In genomic region chr1:109274533-109275476, GRCh38 we compare ENCODE assay signal across 8 cellular contexts. TPM values are rescaled to one million over a fixed set of nuclear protein-coding genes. Genes with fewer than 3 reads are reported as not detected.
A peak's percentile ranks its signal among the peaks of the same experiment; 100 is the strongest.
DNase-seq lines count a peak whose midpoint lies in the region; FAIRE-seq and TF ChIP-seq lines count a peak whose summit lies in the region.

No MANE protein-coding gene starts in this region.

- DNase-seq in DMS53 (lab: John Stamatoyannopoulos, UW), result peak; percentile 72
- DNase-seq in DMS53 treated with DMSO at 0.1 percent for 48 hours (lab: John Stamatoyannopoulos, UW; ENCODE audit: unreplicated experiment), result no peak
- DNase-seq in T1000 (lab: John Stamatoyannopoulos, UW), result peak; percentile 42
- peak; percentile 70 for DNase-seq in hepatic stellate cell (ENCODE audit: low spot score)
- peak; percentile 92 to 94 for DNase-seq in thyroid gland
- no peak for DNase-seq in activated CD4-positive, alpha-beta memory T cell treated with anti-CD3 and anti-CD28 coated beads for 36 hours
- DNase-seq in D721Med (ENCODE audit: insufficient read length, low spot score), result no peak
- DNase-seq in stimulated activated CD4-positive, alpha-beta T cell treated with anti-CD3 and anti-CD28 coated beads, Interleukin-4, amount 100 ng/mL, for 24 hours, result no peak

- WGBS in thyroid gland, 2 donors, result 29 to 40% methylated on average over 12 to 15 of the region's 24 CpGs

- H3K27me3 Mint-ChIP-seq in activated CD4-positive, alpha-beta memory T cell treated with anti-CD3 and anti-CD28 coated beads for 36 hours, result no peaks in the 10 kb centered on the region

- H3K27ac Mint-ChIP-seq in activated CD4-positive, alpha-beta memory T cell treated with anti-CD3 and anti-CD28 coated beads for 36 hours, result no peak overlapping the region

- peaks cover 40 to 45% of the 10 kb centered on the region in 2 donors for H3K4me1 ChIP-seq in thyroid gland

- POLR2A ChIA-PET in activated CD4-positive, alpha-beta memory T cell treated with anti-CD3 and anti-CD28 coated beads for 36 hours (lab: Charles Lee), result no interaction called here

- H3K4me3 ChIP-seq in thyroid gland (replicated peaks in 1 of 3), result no peak overlapping the region

- H3K4me1 Mint-ChIP-seq in activated CD4-positive, alpha-beta memory T cell treated with anti-CD3 and anti-CD28 coated beads for 36 hours (ENCODE audit: low read depth), result peaks cover 4% of the 10 kb centered on the region

- CTCF ChIA-PET in activated CD4-positive, alpha-beta memory T cell treated with anti-CD3 and anti-CD28 coated beads for 36 hours (lab: Charles Lee), result interaction anchor here (5.4 kb wide), 1 partner anchor 125 kb away, joined by 205 read pairs; the partner anchor contains the start of gene SORT1

- FAIRE-seq in D721Med (lab: Jason Lieb, UNC), result no peak

- intact Hi-C loops in thyroid gland (cut with DNase I), result no loop called here
- intact Hi-C loops in activated CD4-positive, alpha-beta memory T cell treated with anti-CD3 and anti-CD28 coated beads for 36 hours (cut with micrococcal nuclease), result loop anchor here (10.0 kb wide), 1 partner anchor 70 kb away; no protein-coding TSS in a partner anchor

- no peaks in the 10 kb centered on the region for H3K27me3 ChIP-seq in thyroid gland

- peak in 1 of 2 donors; percentile 65 for TF ChIP-seq POLR2A in thyroid gland (IDR thresholded peaks at IDR 0.05)

- peaks cover 4 to 9% of the 10 kb centered on the region in 2 donors for H3K36me3 ChIP-seq in thyroid gland

- peak overlapping the region; percentile 80 to 96 (median 94) for H3K27ac ChIP-seq in thyroid gland

- no peak overlapping the region for H3K4me3 Mint-ChIP-seq in activated CD4-positive, alpha-beta memory T cell treated with anti-CD3 and anti-CD28 coated beads for 36 hours

- H3K36me3 Mint-ChIP-seq in activated CD4-positive, alpha-beta memory T cell treated with anti-CD3 and anti-CD28 coated beads for 36 hours, result no peaks in the 10 kb centered on the region

- no peaks in the 10 kb centered on the region for H3K9me3 ChIP-seq in thyroid gland

- no peaks in the 10 kb centered on the region for H3K9me3 Mint-ChIP-seq in activated CD4-positive, alpha-beta memory T cell treated with anti-CD3 and anti-CD28 coated beads for 36 hours

- peak in 1 of 6 experiments; percentile 8 for TF ChIP-seq CTCF in thyroid gland (IDR thresholded peaks at IDR 0.05)
- no peak for TF ChIP-seq CTCF in D721Med (IDR thresholded peaks at IDR 0.05; ENCODE audit: insufficient read depth, missing control alignments)

RNA-seq across cellular contexts. Expression of gene PSRC1, which starts 8.1 kb away (rescaled TPM):
- 1 to 10 TPM; 1.0 to 4.0 (median 2.2) TPM for total RNA-seq in thyroid gland
- 10 to 100 TPM; 14.9 to 16.3 TPM for total RNA-seq in activated CD4-positive, alpha-beta memory T cell treated with anti-CD3 and anti-CD28 coated beads for 36 hours

RNA-seq across cellular contexts. Expression of gene CELSR2, which starts 25.5 kb away (rescaled TPM):
- 10 to 100 TPM; 23.5 to 54.9 (median 47.6) TPM for total RNA-seq in thyroid gland
- 1 to 10 TPM; 1.0 to 1.3 TPM for total RNA-seq in activated CD4-positive, alpha-beta memory T cell treated with anti-CD3 and anti-CD28 coated beads for 36 hours

RNA-seq across cellular contexts. Expression of gene MYBPHL, which starts 32.0 kb away (rescaled TPM):
- not detected for total RNA-seq in thyroid gland
- not detected for total RNA-seq in activated CD4-positive, alpha-beta memory T cell treated with anti-CD3 and anti-CD28 coated beads for 36 hours

Comparison
In these comparisons a context has a peak if more than half of its experiments do, and no peak if none do; other contexts are left out.
1. DNase-seq: peak in DMS53 (single experiment), T1000 (single experiment), hepatic stellate cell (single experiment) and thyroid gland (2 of 2); none in DMS53 treated with DMSO at 0.1 percent for 48 hours (single experiment), activated CD4-positive, alpha-beta memory T cell treated with anti-CD3 and anti-CD28 coated beads for 36 hours (single experiment), D721Med (single experiment) and stimulated activated CD4-positive, alpha-beta T cell treated with anti-CD3 and anti-CD28 coated beads, Interleukin-4, amount 100 ng/mL, for 24 hours (single experiment).
2. RNA of gene CELSR2, which starts 25.5 kb away (total RNA-seq): 23.5 to 54.9 TPM in thyroid gland; 1.0 to 1.3 TPM in activated CD4-positive, alpha-beta memory T cell treated with anti-CD3 and anti-CD28 coated beads for 36 hours; every median in the first group is over 10 times any median in the second.